ENCODE assay signal across 17 cellular contexts in genomic region chr12:47121146-47121545, GRCh38. TPM values are rescaled to one million over a fixed set of nuclear protein-coding genes. Genes with fewer than 3 reads are reported as not detected.
DNase-seq lines count a peak whose midpoint lies in the region; ATAC-seq and TF ChIP-seq lines count a peak whose summit lies in the region.
"Had no signal": no experiment of that assay in that cellular context is flagged by ENCODE, and none has a peak within 500 bp of the region (broad histone marks: within the 10 kb centered on the region; RNA-seq: fewer than 3 reads in every experiment).

No MANE protein-coding gene starts in this region.

- peaks cover 3% of the 10 kb centered on the region for H3K9me3 Mint-ChIP-seq in activated CD4-positive, alpha-beta memory T cell treated with anti-CD3 and anti-CD28 coated beads for 36 hours
- H3K9me3 Mint-ChIP-seq in activated CD4-positive, alpha-beta memory T cell treated with anti-CD3 and anti-CD28 coated beads, Interleukin-2, amount 10 ng/mL, durations not matched to agents 7 days and 5 days = peaks cover 2% of the 10 kb centered on the region
- no peaks in the 10 kb centered on the region for H3K9me3 Mint-ChIP-seq in nephron

- H3K36me3 Mint-ChIP-seq in activated CD4-positive, alpha-beta memory T cell treated with anti-CD3 and anti-CD28 coated beads for 36 hours = peaks cover 16% of the 10 kb centered on the region
- H3K36me3 Mint-ChIP-seq in activated CD4-positive, alpha-beta memory T cell treated with anti-CD3 and anti-CD28 coated beads, Interleukin-2, amount 10 ng/mL, durations not matched to agents 7 days and 5 days (ENCODE audit: low read depth) = peaks cover 24% of the 10 kb centered on the region
- no peaks in the 10 kb centered on the region for H3K36me3 Mint-ChIP-seq in nephron (ENCODE audit: low read depth)
- H3K36me3 Mint-ChIP-seq: mesothelial cell of epicardium had no signal

- no peaks in the 10 kb centered on the region for H3K36me3 ChIP-seq in adipocyte (ENCODE audit: control insufficient read depth, insufficient read depth, low read length, severe bottlenecking)

- H3K4me1 Mint-ChIP-seq in activated CD4-positive, alpha-beta memory T cell treated with anti-CD3 and anti-CD28 coated beads for 36 hours (ENCODE audit: low read depth) = peaks cover 35% of the 10 kb centered on the region
- peaks cover 10% of the 10 kb centered on the region for H3K4me1 Mint-ChIP-seq in activated CD4-positive, alpha-beta memory T cell treated with anti-CD3 and anti-CD28 coated beads, Interleukin-2, amount 10 ng/mL, durations not matched to agents 7 days and 5 days
- H3K4me1 Mint-ChIP-seq in nephron = peaks cover 20% of the 10 kb centered on the region
- H3K4me1 Mint-ChIP-seq: endodermal cell had no signal

- TF ChIP-seq CTCF in nephron (IDR thresholded peaks at IDR 0.05; ENCODE audit: unreplicated experiment in 3 of 3) = no peak

- no peak for DNase-seq in activated CD4-positive, alpha-beta memory T cell treated with anti-CD3 and anti-CD28 coated beads for 36 hours
- no peak for DNase-seq in activated CD4-positive, alpha-beta memory T cell treated with anti-CD3 and anti-CD28 coated beads, Interleukin-2, amount 10 ng/mL, durations not matched to agents 7 days and 5 days
- DNase-seq in HT1080 (ENCODE audit: low read depth) (peak; percentile 40), adipocyte (ENCODE audit: low read depth) (peak; percentile 39), NCI-H82 treated with DMSO at 0.1 percent for 48 hours (lab: John Stamatoyannopoulos, UW; ENCODE audit: unreplicated experiment) (no peak)
- DNase-seq: Caco-2, endodermal cell, NCI-H1048, NCI-H2171 treated with DMSO at 0.1 percent for 48 hours, occipital lobe had no signal

- peak overlapping the region; percentile 94 for H3K27ac Mint-ChIP-seq in activated CD4-positive, alpha-beta memory T cell treated with anti-CD3 and anti-CD28 coated beads for 36 hours
- no peak overlapping the region for H3K27ac Mint-ChIP-seq in activated CD4-positive, alpha-beta memory T cell treated with anti-CD3 and anti-CD28 coated beads, Interleukin-2, amount 10 ng/mL, durations not matched to agents 7 days and 5 days
- peak overlapping the region; percentile 28 to 76 (median 66) for H3K27ac Mint-ChIP-seq in nephron
- H3K27ac Mint-ChIP-seq: endodermal cell, mesothelial cell of epicardium had no signal

- H3K9ac ChIP-seq in adipocyte (ENCODE audit: low read length) = no peak overlapping the region

- H3K4me3 ChIP-seq in adipocyte (ENCODE audit: low read length) = no peak overlapping the region
- H3K4me3 ChIP-seq: skin epidermis had no signal

- no peaks in the 10 kb centered on the region for H3K27me3 ChIP-seq in adipocyte (replicated peaks; ENCODE audit: control insufficient read depth, insufficient read depth, low read length)

- intact Hi-C loops in activated CD4-positive, alpha-beta memory T cell treated with anti-CD3 and anti-CD28 coated beads for 36 hours (cut with micrococcal nuclease) = loop anchor here (2.0 kb wide), 2 partner anchors 36 to 72 kb away; no protein-coding TSS in a partner anchor

- ATAC-seq in GM21381 (IDR thresholded peaks at IDR 0.05; ENCODE audit: unreplicated experiment) = no peak
- no peak for ATAC-seq in GM18870 (IDR thresholded peaks at IDR 0.05; ENCODE audit: unreplicated experiment)
- ATAC-seq: HepG2, SK-N-SH treated with all-trans-retinoic acid at 6 μM for 48 hours had no signal

- peaks cover 11% of the 10 kb centered on the region for H3K4me1 ChIP-seq in adipocyte (ENCODE audit: control insufficient read depth, insufficient read depth, low read length)
- H3K4me1 ChIP-seq: Caco-2 had no signal

- CTCF ChIA-PET in activated CD4-positive, alpha-beta memory T cell treated with anti-CD3 and anti-CD28 coated beads for 36 hours (lab: Charles Lee) = interaction anchor here (1.2 to 1.5 kb wide), 3 partner anchors 11 to 276 kb away, joined by 3 read pairs; no protein-coding TSS in a partner anchor
- CTCF ChIA-PET in activated CD4-positive, alpha-beta memory T cell treated with anti-CD3 and anti-CD28 coated beads, Interleukin-2, amount 10 ng/mL, durations not matched to agents 7 days and 5 days (lab: Charles Lee) = interaction anchor here (1.5 kb wide), 1 partner anchor 49 kb away, joined by 4 read pairs; no protein-coding TSS in a partner anchor

- no peaks in the 10 kb centered on the region for H3K27me3 Mint-ChIP-seq in activated CD4-positive, alpha-beta memory T cell treated with anti-CD3 and anti-CD28 coated beads for 36 hours
- H3K27me3 Mint-ChIP-seq in activated CD4-positive, alpha-beta memory T cell treated with anti-CD3 and anti-CD28 coated beads, Interleukin-2, amount 10 ng/mL, durations not matched to agents 7 days and 5 days = no peaks in the 10 kb centered on the region
- H3K27me3 Mint-ChIP-seq in nephron (ENCODE audit: low read depth) = no peaks in the 10 kb centered on the region

- no peaks in the 10 kb centered on the region for H3K9me3 ChIP-seq in adipocyte (ENCODE audit: control insufficient read depth, low read length)
- H3K9me3 ChIP-seq: Caco-2 had no signal

- no peak overlapping the region for H3K4me3 Mint-ChIP-seq in activated CD4-positive, alpha-beta memory T cell treated with anti-CD3 and anti-CD28 coated beads for 36 hours
- H3K4me3 Mint-ChIP-seq in activated CD4-positive, alpha-beta memory T cell treated with anti-CD3 and anti-CD28 coated beads, Interleukin-2, amount 10 ng/mL, durations not matched to agents 7 days and 5 days = no peak overlapping the region
- no peak overlapping the region for H3K4me3 Mint-ChIP-seq in nephron
- H3K4me3 Mint-ChIP-seq: endodermal cell, mesothelial cell of epicardium had no signal

- POLR2A ChIA-PET in activated CD4-positive, alpha-beta memory T cell treated with anti-CD3 and anti-CD28 coated beads for 36 hours (lab: Charles Lee) = interaction anchor here (0.6 to 1.0 kb wide), 2 partner anchors 95 to 960 kb away, joined by 3 read pairs; no protein-coding TSS in a partner anchor
- POLR2A ChIA-PET in activated CD4-positive, alpha-beta memory T cell treated with anti-CD3 and anti-CD28 coated beads, Interleukin-2, amount 10 ng/mL, durations not matched to agents 7 days and 5 days (lab: Charles Lee) = no interaction called here

RNA-seq across cellular contexts. Expression of gene AMIGO2, which starts 41.4 kb away (rescaled TPM):
- 10 to 100 TPM; 12.4 to 13.6 TPM for total RNA-seq in activated CD4-positive, alpha-beta memory T cell treated with anti-CD3 and anti-CD28 coated beads for 36 hours
- 1 to 10 TPM; 6.6 to 7.1 TPM for total RNA-seq in activated CD4-positive, alpha-beta memory T cell treated with anti-CD3 and anti-CD28 coated beads, Interleukin-2, amount 10 ng/mL, durations not matched to agents 7 days and 5 days
- 134 and 138 TPM in 2 replicates for total RNA-seq in HT1080 (2014; rRNA removed; shearing (Covaris generic))
- 178 and 200 TPM in 2 replicates for polyA plus RNA-seq in HT1080 (2015; cell fraction: cytosol; rRNA removed)
- polyA plus RNA-seq in HT1080 (2015; cell fraction: nucleus; rRNA removed) = 286 and 294 TPM in 2 replicates
- total RNA-seq: HepG2 had no signal
- polyA plus RNA-seq: HepG2 had no signal

RNA-seq across cellular contexts. Expression of gene PCED1B, which starts 41.7 kb away (rescaled TPM):
- total RNA-seq in activated CD4-positive, alpha-beta memory T cell treated with anti-CD3 and anti-CD28 coated beads for 36 hours = 100 to 1,000 TPM; 133 to 136 TPM
- 10 to 100 TPM; 57.1 to 62.2 TPM for total RNA-seq in activated CD4-positive, alpha-beta memory T cell treated with anti-CD3 and anti-CD28 coated beads, Interleukin-2, amount 10 ng/mL, durations not matched to agents 7 days and 5 days
- total RNA-seq in HT1080 (2014; rRNA removed; shearing (Covaris generic)) = 0.24 and 0.50 TPM in 2 replicates
- polyA plus RNA-seq in HT1080 (2015; cell fraction: cytosol; rRNA removed) = 3.2 and 3.7 TPM in 2 replicates
- polyA plus RNA-seq in HT1080 (2015; cell fraction: nucleus; rRNA removed) = 5.3 and 7.8 TPM in 2 replicates

Comparison
In these comparisons a context has a peak if more than half of its experiments do, and no peak if none do; other contexts are left out.
1. DNase-seq: peak in HT1080 (single experiment) and adipocyte (single experiment); none in activated CD4-positive, alpha-beta memory T cell treated with anti-CD3 and anti-CD28 coated beads for 36 hours (single experiment), activated CD4-positive, alpha-beta memory T cell treated with anti-CD3 and anti-CD28 coated beads, Interleukin-2, amount 10 ng/mL, durations not matched to agents 7 days and 5 days (single experiment) and NCI-H82 treated with DMSO at 0.1 percent for 48 hours (single experiment).
2. RNA of gene PCED1B, which starts 41.7 kb away (total RNA-seq): 133 to 136 TPM in activated CD4-positive, alpha-beta memory T cell treated with anti-CD3 and anti-CD28 coated beads for 36 hours and 57.1 to 62.2 TPM in activated CD4-positive, alpha-beta memory T cell treated with anti-CD3 and anti-CD28 coated beads, Interleukin-2, amount 10 ng/mL, durations not matched to agents 7 days and 5 days; 0.24 to 0.50 TPM in HT1080; every median in the first group is over 10 times any median in the second.